In genomic region chr18:49133112-49133511, GRCh38 we compare ENCODE assay signal across 10 cellular contexts.
"Had no signal": no experiment of that assay in that cellular context is flagged by ENCODE, and none has a peak within 500 bp of the region (broad histone marks: within the 10 kb centered on the region; RNA-seq: fewer than 3 reads in every experiment).

No MANE protein-coding gene starts in this region.

- H3K36me3 ChIP-seq: HAP-1 had no signal

- FAIRE-seq: HTR-8/SVneo had no signal

- H3K9me3 ChIP-seq: HAP-1 had no signal

- H3K9ac ChIP-seq: GM23248, KMS-11 had no signal

- DNase-seq: GM23248, GOT3, H7, HFFc6, Karpas-422, KBM-7 had no signal

- H3K4me3 ChIP-seq: GM23248, HAP-1 had no signal

- ATAC-seq: HCT116 had no signal

- H3K27ac ChIP-seq: GM23248, KMS-11 had no signal

- H2AFZ ChIP-seq: GM23248 had no signal

- H3K4me2 ChIP-seq: KMS-11 had no signal
